ENCODE assay signal across 1 cellular context in the genomic region with DNA sequence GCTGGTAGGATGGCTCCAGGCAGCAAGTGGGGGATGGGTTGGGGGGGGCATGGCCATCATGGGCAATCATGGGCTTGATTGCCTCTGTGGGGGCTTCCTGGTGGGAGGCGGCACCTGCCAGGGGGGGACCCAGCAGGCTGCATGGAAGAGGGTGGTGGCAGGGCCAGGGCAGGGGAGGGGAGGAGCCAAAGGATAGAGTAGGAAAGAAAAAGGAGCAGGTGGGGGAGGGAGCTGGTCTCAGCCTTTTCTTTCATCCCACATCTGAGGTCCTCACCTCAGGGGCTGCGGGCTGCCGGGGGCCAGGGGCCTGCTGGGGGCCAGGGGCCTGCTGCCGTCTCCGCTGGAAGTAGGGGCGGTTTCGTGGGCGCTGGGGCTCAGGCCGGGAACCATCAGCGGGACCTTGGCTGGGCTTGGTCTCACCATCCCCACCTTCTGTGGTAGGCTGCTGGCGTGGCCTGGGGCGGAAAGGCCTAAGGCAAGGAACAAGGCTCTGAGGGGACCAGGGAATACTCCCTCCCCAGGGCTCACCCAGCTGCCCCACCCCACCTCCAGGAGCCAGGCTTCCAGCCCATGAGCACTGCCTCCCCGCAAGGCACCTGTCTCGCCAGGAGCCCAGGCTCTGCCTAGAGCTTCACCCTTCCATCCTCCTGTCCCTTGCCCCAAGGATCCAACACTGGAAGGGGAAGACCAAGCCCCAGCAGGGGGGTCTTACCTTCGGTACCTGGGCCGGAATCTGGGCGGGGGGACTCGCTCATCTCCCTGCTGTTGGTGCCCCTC.
TF ChIP-seq lines count a peak whose summit lies in the region.

No MANE protein-coding gene starts in this region.

TF ChIP-seq in HEK293, 187 proteins besides CTCF, POLR2A, EP300 and RAD21:
- TF ChIP-seq GFI1B (tag by site-specific recombination; IDR thresholded peaks at IDR 0.05), result no peak
- no peak for TF ChIP-seq ZNF24 (tag by site-specific recombination; IDR thresholded peaks at IDR 0.05)
- TF ChIP-seq ZNF510 (tag by site-specific recombination; IDR thresholded peaks at IDR 0.05; ENCODE audit: insufficient replicate concordance), result no peak
- TF ChIP-seq ZNF202 (tag by site-specific recombination; IDR thresholded peaks at IDR 0.05; ENCODE audit: borderline replicate concordance), result no peak
- TF ChIP-seq ZNF623 (tag by site-specific recombination; IDR thresholded peaks at IDR 0.05), result 0 out of 2 replicates have a peak, but pooled peaks have one; percentile 14
- TF ChIP-seq, protein P1, sequence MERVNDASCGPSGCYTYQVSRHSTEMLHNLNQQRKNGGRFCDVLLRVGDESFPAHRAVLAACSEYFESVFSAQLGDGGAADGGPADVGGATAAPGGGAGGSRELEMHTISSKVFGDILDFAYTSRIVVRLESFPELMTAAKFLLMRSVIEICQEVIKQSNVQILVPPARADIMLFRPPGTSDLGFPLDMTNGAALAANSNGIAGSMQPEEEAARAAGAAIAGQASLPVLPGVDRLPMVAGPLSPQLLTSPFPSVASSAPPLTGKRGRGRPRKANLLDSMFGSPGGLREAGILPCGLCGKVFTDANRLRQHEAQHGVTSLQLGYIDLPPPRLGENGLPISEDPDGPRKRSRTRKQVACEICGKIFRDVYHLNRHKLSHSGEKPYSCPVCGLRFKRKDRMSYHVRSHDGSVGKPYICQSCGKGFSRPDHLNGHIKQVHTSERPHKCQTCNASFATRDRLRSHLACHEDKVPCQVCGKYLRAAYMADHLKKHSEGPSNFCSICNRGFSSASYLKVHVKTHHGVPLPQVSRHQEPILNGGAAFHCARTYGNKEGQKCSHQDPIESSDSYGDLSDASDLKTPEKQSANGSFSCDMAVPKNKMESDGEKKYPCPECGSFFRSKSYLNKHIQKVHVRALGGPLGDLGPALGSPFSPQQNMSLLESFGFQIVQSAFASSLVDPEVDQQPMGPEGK (tag by site-specific recombination; IDR thresholded peaks at IDR 0.05), result no peak
- TF ChIP-seq, protein P2, sequence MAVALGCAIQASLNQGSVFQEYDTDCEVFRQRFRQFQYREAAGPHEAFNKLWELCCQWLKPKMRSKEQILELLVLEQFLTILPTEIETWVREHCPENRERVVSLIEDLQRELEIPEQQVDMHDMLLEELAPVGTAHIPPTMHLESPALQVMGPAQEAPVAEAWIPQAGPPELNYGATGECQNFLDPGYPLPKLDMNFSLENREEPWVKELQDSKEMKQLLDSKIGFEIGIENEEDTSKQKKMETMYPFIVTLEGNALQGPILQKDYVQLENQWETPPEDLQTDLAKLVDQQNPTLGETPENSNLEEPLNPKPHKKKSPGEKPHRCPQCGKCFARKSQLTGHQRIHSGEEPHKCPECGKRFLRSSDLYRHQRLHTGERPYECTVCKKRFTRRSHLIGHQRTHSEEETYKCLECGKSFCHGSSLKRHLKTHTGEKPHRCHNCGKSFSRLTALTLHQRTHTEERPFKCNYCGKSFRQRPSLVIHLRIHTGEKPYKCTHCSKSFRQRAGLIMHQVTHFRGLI (tag by site-specific recombination; IDR thresholded peaks at IDR 0.05), result no peak
- TF ChIP-seq, protein P3, sequence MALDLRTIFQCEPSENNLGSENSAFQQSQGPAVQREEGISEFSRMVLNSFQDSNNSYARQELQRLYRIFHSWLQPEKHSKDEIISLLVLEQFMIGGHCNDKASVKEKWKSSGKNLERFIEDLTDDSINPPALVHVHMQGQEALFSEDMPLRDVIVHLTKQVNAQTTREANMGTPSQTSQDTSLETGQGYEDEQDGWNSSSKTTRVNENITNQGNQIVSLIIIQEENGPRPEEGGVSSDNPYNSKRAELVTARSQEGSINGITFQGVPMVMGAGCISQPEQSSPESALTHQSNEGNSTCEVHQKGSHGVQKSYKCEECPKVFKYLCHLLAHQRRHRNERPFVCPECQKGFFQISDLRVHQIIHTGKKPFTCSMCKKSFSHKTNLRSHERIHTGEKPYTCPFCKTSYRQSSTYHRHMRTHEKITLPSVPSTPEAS (tag by site-specific recombination; IDR thresholded peaks at IDR 0.05), result no peak
